Comparison of ENCODE assay signal across 1 cellular context in the genomic region with DNA sequence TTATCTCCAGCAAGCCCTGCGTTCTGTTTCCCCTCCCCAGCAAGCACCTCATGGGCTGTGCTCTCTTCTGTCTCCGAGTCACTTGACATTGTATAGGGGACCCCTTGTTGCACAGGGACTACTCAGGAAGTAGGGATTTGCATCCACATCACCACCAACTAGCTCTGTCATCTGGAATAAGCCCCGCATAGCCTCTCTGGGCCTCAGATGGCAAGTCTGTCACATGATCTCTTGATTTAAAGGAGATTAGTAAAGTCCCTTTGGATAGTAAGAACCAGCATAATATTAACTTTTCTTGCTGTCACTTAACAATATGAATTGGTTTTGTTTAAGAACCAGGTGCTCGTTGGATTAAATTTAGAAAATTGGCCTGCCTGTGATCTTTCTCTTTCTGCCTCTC.
TF ChIP-seq lines count a peak whose summit lies in the region.

No MANE protein-coding gene starts in this region.

TF ChIP-seq in K562, 482 proteins besides CTCF, POLR2A, EP300 and RAD21 (continued from another document):
- TF ChIP-seq SMAD2 (IDR thresholded peaks at IDR 0.05; ENCODE audit: low read depth, low read length) (no peak), MLLT1 (IDR thresholded peaks at IDR 0.05) (no peak), PURB (CRISPR knock-in tag; IDR thresholded peaks at IDR 0.05; ENCODE audit: low read depth) (no peak), TOE1 (IDR thresholded peaks at IDR 0.05; ENCODE audit: borderline replicate concordance) (peak; percentile 65; the same call in 1 of the 2 replicates), TOE1 (CRISPR knock-in tag; IDR thresholded peaks at IDR 0.05; ENCODE audit: borderline replicate concordance, low read depth) (no peak), GABPB1 (CRISPR knock-in tag; IDR thresholded peaks at IDR 0.05) (no peak), ZNF23 (CRISPR knock-in tag; IDR thresholded peaks at IDR 0.05) (no peak), RAD51 (IDR thresholded peaks at IDR 0.05; ENCODE audit: borderline replicate concordance, low read depth) (peak; percentile 62; the same call in 1 of the 2 replicates), ZNF134 (CRISPR knock-in tag; conservative IDR thresholded peaks at IDR 0.05) (no peak), HNRNPH1 (optimal IDR thresholded peaks at IDR 0.05; ENCODE audit: low read depth, low read length) (no peak)
- TF ChIP-seq, protein P1, sequence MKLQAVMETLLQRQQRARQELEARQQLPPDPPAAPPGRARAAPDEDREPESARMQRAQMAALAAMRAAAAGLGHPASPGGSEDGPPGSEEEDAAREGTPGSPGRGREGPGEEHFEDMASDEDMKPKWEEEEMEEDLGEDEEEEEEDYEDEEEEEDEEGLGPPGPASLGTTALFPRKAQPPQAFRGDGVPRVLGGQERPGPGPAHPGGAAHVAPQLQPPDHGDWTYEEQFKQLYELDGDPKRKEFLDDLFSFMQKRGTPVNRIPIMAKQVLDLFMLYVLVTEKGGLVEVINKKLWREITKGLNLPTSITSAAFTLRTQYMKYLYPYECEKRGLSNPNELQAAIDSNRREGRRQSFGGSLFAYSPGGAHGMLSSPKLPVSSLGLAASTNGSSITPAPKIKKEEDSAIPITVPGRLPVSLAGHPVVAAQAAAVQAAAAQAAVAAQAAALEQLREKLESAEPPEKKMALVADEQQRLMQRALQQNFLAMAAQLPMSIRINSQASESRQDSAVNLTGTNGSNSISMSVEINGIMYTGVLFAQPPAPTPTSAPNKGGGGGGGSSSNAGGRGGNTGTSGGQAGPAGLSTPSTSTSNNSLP (IDR thresholded peaks at IDR 0.05; ENCODE audit: borderline replicate concordance, low read depth, low read length), result no peak
- TF ChIP-seq, protein P2, sequence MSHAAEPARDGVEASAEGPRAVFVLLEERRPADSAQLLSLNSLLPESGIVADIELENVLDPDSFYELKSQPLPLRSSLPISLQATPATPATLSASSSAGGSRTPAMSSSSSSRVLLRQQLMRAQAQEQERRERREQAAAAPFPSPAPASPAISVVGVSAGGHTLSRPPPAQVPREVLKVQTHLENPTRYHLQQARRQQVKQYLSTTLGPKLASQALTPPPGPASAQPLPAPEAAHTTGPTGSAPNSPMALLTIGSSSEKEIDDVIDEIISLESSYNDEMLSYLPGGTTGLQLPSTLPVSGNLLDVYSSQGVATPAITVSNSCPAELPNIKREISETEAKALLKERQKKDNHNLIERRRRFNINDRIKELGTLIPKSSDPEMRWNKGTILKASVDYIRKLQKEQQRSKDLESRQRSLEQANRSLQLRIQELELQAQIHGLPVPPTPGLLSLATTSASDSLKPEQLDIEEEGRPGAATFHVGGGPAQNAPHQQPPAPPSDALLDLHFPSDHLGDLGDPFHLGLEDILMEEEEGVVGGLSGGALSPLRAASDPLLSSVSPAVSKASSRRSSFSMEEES (CRISPR knock-in tag; IDR thresholded peaks at IDR 0.05), result peak; percentile 83
- TF ChIP-seq, protein P3, sequence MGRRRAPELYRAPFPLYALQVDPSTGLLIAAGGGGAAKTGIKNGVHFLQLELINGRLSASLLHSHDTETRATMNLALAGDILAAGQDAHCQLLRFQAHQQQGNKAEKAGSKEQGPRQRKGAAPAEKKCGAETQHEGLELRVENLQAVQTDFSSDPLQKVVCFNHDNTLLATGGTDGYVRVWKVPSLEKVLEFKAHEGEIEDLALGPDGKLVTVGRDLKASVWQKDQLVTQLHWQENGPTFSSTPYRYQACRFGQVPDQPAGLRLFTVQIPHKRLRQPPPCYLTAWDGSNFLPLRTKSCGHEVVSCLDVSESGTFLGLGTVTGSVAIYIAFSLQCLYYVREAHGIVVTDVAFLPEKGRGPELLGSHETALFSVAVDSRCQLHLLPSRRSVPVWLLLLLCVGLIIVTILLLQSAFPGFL (CRISPR knock-in tag; IDR thresholded peaks at IDR 0.05), result no peak
